Comparison of ENCODE assay signal across 36 cellular contexts in the genomic region with DNA sequence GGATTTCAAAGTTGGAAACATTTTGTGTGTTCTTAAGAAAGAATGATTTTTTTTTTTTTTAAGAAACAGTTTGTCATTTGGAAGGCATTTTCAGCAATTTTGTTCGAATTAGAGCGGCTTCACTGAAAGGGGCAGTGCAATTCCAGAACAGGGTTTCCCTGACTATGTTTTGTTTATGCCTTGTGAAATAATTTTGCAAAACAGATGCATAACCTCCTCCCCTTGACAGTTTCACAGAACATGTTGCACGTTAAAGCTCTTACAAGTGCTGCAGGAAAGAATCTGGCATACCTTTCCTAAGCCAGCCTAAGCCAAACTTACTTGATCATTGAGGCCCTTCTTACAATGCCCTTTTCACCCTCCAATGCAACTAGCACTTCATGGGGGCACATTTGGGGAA.
"Had no signal": no experiment of that assay in that cellular context is flagged by ENCODE, and none has a peak within 500 bp of the region (broad histone marks: within the 10 kb centered on the region; RNA-seq: fewer than 3 reads in every experiment).

No MANE protein-coding gene starts in this region.

- H3K27me3 Mint-ChIP-seq: activated B cell treated with CpG ODN at 0.5 μM for 24 hours; activated CD4-positive, alpha-beta memory T cell treated with anti-CD3 and anti-CD28 coated beads for 36 hours; activated naive CD4-positive, alpha-beta T cell treated with anti-CD3 and anti-CD28 coated beads, Interleukin-2, amount 10 ng/mL, durations not matched to agents 7 days and 5 days; activated naive CD4-positive, alpha-beta T cell treated with anti-CD3 and anti-CD28 coated beads, Interleukin-2, amount 50 U/mL, for 24 hours; central memory CD8-positive, alpha-beta T cell had no signal

- FAIRE-seq: TTC549 had no signal

- H3K4me1 Mint-ChIP-seq: activated B cell treated with CpG ODN at 0.5 μM for 24 hours; activated CD4-positive, alpha-beta T cell treated with anti-CD3 and anti-CD28 coated beads, Interleukin-2, amount 10 ng/mL, durations not matched to agents 24 days and 14 days; activated naive CD4-positive, alpha-beta T cell treated with anti-CD3 and anti-CD28 coated beads, Interleukin-2, amount 10 ng/mL, durations not matched to agents 7 days and 5 days; activated naive CD4-positive, alpha-beta T cell treated with anti-CD3 and anti-CD28 coated beads, Interleukin-2, amount 50 U/mL, for 24 hours; central memory CD8-positive, alpha-beta T cell had no signal

- H3K9me3 ChIP-seq: adrenal gland, ascending aorta had no signal

- H3K4me3 ChIP-seq: adrenal gland, ascending aorta, cardiac muscle cell had no signal

- H3K27ac Mint-ChIP-seq: activated B cell treated with CpG ODN at 0.5 μM for 24 hours; activated CD4-positive, alpha-beta memory T cell treated with anti-CD3 and anti-CD28 coated beads for 36 hours; activated CD4-positive, alpha-beta T cell treated with anti-CD3 and anti-CD28 coated beads, Interleukin-2, amount 10 ng/mL, durations not matched to agents 24 days and 14 days; activated CD8-positive, alpha-beta T cell treated with anti-CD3 and anti-CD28 coated beads for 36 hours; activated naive CD4-positive, alpha-beta T cell treated with anti-CD3 and anti-CD28 coated beads, Interleukin-2, amount 10 ng/mL, durations not matched to agents 7 days and 5 days; activated naive CD4-positive, alpha-beta T cell treated with anti-CD3 and anti-CD28 coated beads, Interleukin-2, amount 50 U/mL, for 24 hours; activated naive CD8-positive, alpha-beta T cell; activated T-cell treated with anti-CD3 and anti-CD28 coated beads, Interleukin-2, amount 50 U/mL, for 72 hours; activated T-helper 2 cell treated with anti-CD3 and anti-CD28 coated beads, Interferon-gamma antibody, Interleukin-2, Interleukin-4, amounts not matched to agents 10 μg/mL and 5 μg/mL and 100 μg/mL, durations not matched to agents 14 hours and 24 hours and 36 hours; T-helper 1 cell treated with Interleukin-12 subunit alpha and Interleukin-12 subunit beta and Interleukin-4 antibody, amounts not matched to agents 30 μg/mL and 1 μg/mL, for 36 hours; T-helper 2 cell treated with Interferon-gamma antibody and Interleukin-4, amounts not matched to agents 5 μg/mL and 100 μg/mL, for 36 hours had no signal

- DNase-seq: activated B cell treated with CpG ODN at 0.5 μM for 24 hours; activated CD4-positive, alpha-beta memory T cell treated with anti-CD3 and anti-CD28 coated beads for 36 hours; activated CD4-positive, alpha-beta T cell treated with anti-CD3 and anti-CD28 coated beads for 4 hours; activated CD4-positive, alpha-beta T cell treated with anti-CD3 and anti-CD28 coated beads, Interleukin-2, amount 10 ng/mL, durations not matched to agents 24 days and 14 days; activated CD4-positive, alpha-beta T cell treated with anti-CD3 and anti-CD28 coated beads, Interleukin-2, amount 50 U/mL, for 1 hour; activated CD4-positive, alpha-beta T cell treated with anti-CD3 and anti-CD28 coated beads, Interleukin-2, amount 50 U/mL, for 4 hours; activated CD4-positive, CD25-positive, alpha-beta regulatory T cell treated with anti-CD3 and anti-CD28 coated beads, Interleukin-2, amount 50 U/mL, for 72 hours; activated CD8-positive, alpha-beta memory T cell treated with anti-CD3 and anti-CD28 coated beads, Interleukin-2, amount 50 U/mL, for 4 hours; activated CD8-positive, alpha-beta T cell treated with anti-CD3 and anti-CD28 coated beads for 36 hours; activated effector memory CD4-positive, alpha-beta T cell treated with Interleukin-2 at 50 U/mL for 16 hours; activated gamma-delta T cell; activated naive CD4-positive, alpha-beta T cell treated with anti-CD3 and anti-CD28 coated beads, Interleukin-2, amount 10 ng/mL, durations not matched to agents 7 days and 5 days; activated naive CD4-positive, alpha-beta T cell treated with Interleukin-2 at 50 U/mL for 16 hours; activated T-cell treated with anti-CD3 and anti-CD28 coated beads for 4 hours; activated T-cell treated with anti-CD3 and anti-CD28 coated beads, Interleukin-2, amount 50 U/mL, for 1 hour; activated T-cell treated with anti-CD3 and anti-CD28 coated beads, Interleukin-2, amount 50 U/mL, for 4 hours; activated T-cell treated with anti-CD3 and anti-CD28 coated beads, Interleukin-2, amount 50 U/mL, for 72 hours; adrenal gland; amygdala; anterior cingulate cortex; caudate nucleus; SW 1271; T-helper 1 cell; T-helper 2 cell; T-helper 9 cell had no signal

- H3K36me3 ChIP-seq: adrenal gland, ascending aorta, cardiac muscle cell had no signal

- H3K9me3 Mint-ChIP-seq: activated B cell treated with CpG ODN at 0.5 μM for 24 hours; activated CD4-positive, alpha-beta memory T cell treated with anti-CD3 and anti-CD28 coated beads for 36 hours; activated CD4-positive, alpha-beta T cell treated with anti-CD3 and anti-CD28 coated beads, Interleukin-2, amount 10 ng/mL, durations not matched to agents 24 days and 14 days; activated CD8-positive, alpha-beta T cell treated with anti-CD3 and anti-CD28 coated beads for 36 hours; activated naive CD4-positive, alpha-beta T cell treated with anti-CD3 and anti-CD28 coated beads, Interleukin-2, amount 50 U/mL, for 24 hours; activated T-cell treated with anti-CD3 and anti-CD28 coated beads, Interleukin-2, amount 50 U/mL, for 4 hours; activated T-cell treated with anti-CD3 and anti-CD28 coated beads, Interleukin-2, amount 50 U/mL, for 72 hours; activated T-helper 2 cell treated with anti-CD3 and anti-CD28 coated beads, Interferon-gamma antibody, Interleukin-2, Interleukin-4, amounts not matched to agents 10 μg/mL and 5 μg/mL and 100 μg/mL, durations not matched to agents 14 hours and 24 hours and 36 hours; central memory CD8-positive, alpha-beta T cell; T-helper 1 cell treated with Interleukin-12 subunit alpha and Interleukin-12 subunit beta and Interleukin-4 antibody, amounts not matched to agents 30 μg/mL and 1 μg/mL, for 36 hours; T-helper 2 cell treated with Interferon-gamma antibody and Interleukin-4, amounts not matched to agents 5 μg/mL and 100 μg/mL, for 36 hours had no signal

- H3K4me1 ChIP-seq: adrenal gland, ascending aorta had no signal

- H3K27me3 ChIP-seq: adrenal gland, ascending aorta had no signal

- H3K36me3 Mint-ChIP-seq: activated CD4-positive, alpha-beta memory T cell treated with anti-CD3 and anti-CD28 coated beads for 36 hours; activated naive CD4-positive, alpha-beta T cell treated with anti-CD3 and anti-CD28 coated beads, Interleukin-2, amount 10 ng/mL, durations not matched to agents 7 days and 5 days; activated naive CD4-positive, alpha-beta T cell treated with anti-CD3 and anti-CD28 coated beads, Interleukin-2, amount 50 U/mL, for 24 hours; activated naive CD8-positive, alpha-beta T cell; brain had no signal

- H3K27ac ChIP-seq: adrenal gland, ascending aorta, cardiac muscle cell, VCaP had no signal

- H3K4me3 Mint-ChIP-seq: activated B cell treated with CpG ODN at 0.5 μM for 24 hours; activated CD4-positive, alpha-beta memory T cell treated with anti-CD3 and anti-CD28 coated beads for 36 hours; activated CD4-positive, alpha-beta T cell treated with anti-CD3 and anti-CD28 coated beads, Interleukin-2, amount 10 ng/mL, durations not matched to agents 24 days and 14 days; activated CD8-positive, alpha-beta T cell treated with anti-CD3 and anti-CD28 coated beads for 36 hours; activated naive CD4-positive, alpha-beta T cell treated with anti-CD3 and anti-CD28 coated beads, Interleukin-2, amount 10 ng/mL, durations not matched to agents 7 days and 5 days; activated naive CD4-positive, alpha-beta T cell treated with anti-CD3 and anti-CD28 coated beads, Interleukin-2, amount 50 U/mL, for 24 hours; activated naive CD8-positive, alpha-beta T cell; activated T-cell treated with anti-CD3 and anti-CD28 coated beads, Interleukin-2, amount 50 U/mL, for 4 hours; activated T-cell treated with anti-CD3 and anti-CD28 coated beads, Interleukin-2, amount 50 U/mL, for 72 hours; brain; central memory CD8-positive, alpha-beta T cell; T-helper 1 cell treated with Interleukin-12 subunit alpha and Interleukin-12 subunit beta and Interleukin-4 antibody, amounts not matched to agents 30 μg/mL and 1 μg/mL, for 36 hours; T-helper 2 cell treated with Interferon-gamma antibody and Interleukin-4, amounts not matched to agents 5 μg/mL and 100 μg/mL, for 36 hours had no signal

- ATAC-seq: activated CD8-positive, alpha-beta T cell treated with anti-CD3 and anti-CD28 coated beads for 36 hours; activated T-cell treated with anti-CD3 and anti-CD28 coated beads, Interleukin-2, amount 50 U/mL, for 4 hours; activated T-cell treated with anti-CD3 and anti-CD28 coated beads, Interleukin-2, amount 50 U/mL, for 72 hours had no signal
